ENCODE assay signal across 14 cellular contexts in genomic region chr1:248645178-248645577, GRCh38. TPM values are rescaled to one million over a fixed set of nuclear protein-coding genes. Genes with fewer than 3 reads are reported as not detected.
"Had no signal": no experiment of that assay in that cellular context is flagged by ENCODE, and none has a peak within 500 bp of the region (broad histone marks: within the 10 kb centered on the region; RNA-seq: fewer than 3 reads in every experiment).

Gene OR2T35, minus strand, starts transcription at chr1:248645278. Its CDS starts 6,020 bp downstream, at chr1:248639258.

RNA-seq across cellular contexts. Expression of gene OR2T35, which starts in this region (rescaled TPM):
- total RNA-seq: activated CD4-positive, alpha-beta memory T cell treated with anti-CD3 and anti-CD28 coated beads for 36 hours; activated CD4-positive, alpha-beta memory T cell treated with anti-CD3 and anti-CD28 coated beads, Interleukin-2, amount 10 ng/mL, durations not matched to agents 7 days and 5 days; activated CD4-positive, alpha-beta T cell treated with anti-CD3 and anti-CD28 coated beads for 36 hours; activated CD4-positive, alpha-beta T cell treated with anti-CD3 and anti-CD28 coated beads, Interleukin-2, amount 10 ng/mL, durations not matched to agents 24 days and 14 days; activated CD4-positive, alpha-beta T cell treated with anti-CD3 and anti-CD28 coated beads, Interleukin-2, amount 10 ng/mL, durations not matched to agents 7 days and 5 days; activated CD8-positive, alpha-beta memory T cell treated with anti-CD3 and anti-CD28 coated beads for 36 hours; activated CD8-positive, alpha-beta memory T cell treated with anti-CD3 and anti-CD28 coated beads, Interleukin-2, amount 10 ng/mL, durations not matched to agents 7 days and 5 days; activated CD8-positive, alpha-beta T cell treated with anti-CD3 and anti-CD28 coated beads for 36 hours; activated CD8-positive, alpha-beta T cell treated with anti-CD3 and anti-CD28 coated beads, Interleukin-2, amount 10 ng/mL, durations not matched to agents 7 days and 5 days; T-cell; T-helper 1 cell treated with Interleukin-12 subunit alpha and Interleukin-12 subunit beta and Interleukin-4 antibody, amounts not matched to agents 30 ng/mL and 1 ng/mL, for 36 hours; T-helper 17 cell; T-helper 2 cell treated with Interferon-gamma antibody and Interleukin-4, amounts not matched to agents 100 ng/mL and 5 ng/mL, for 36 hours; WTC11 had no signal
